8 cellular contexts compared by ENCODE assay signal in genomic region chr2:84302513-84303412, GRCh38.
DNase-seq lines count a peak whose midpoint lies in the region; ATAC-seq, FAIRE-seq and TF ChIP-seq lines count a peak whose summit lies in the region.

No MANE protein-coding gene starts in this region.

- H3K18ac ChIP-seq in trophoblast cell (ENCODE audit: low read length) = no peak overlapping the region

- no peak overlapping the region for H2BK12ac ChIP-seq in trophoblast cell (ENCODE audit: low read length)

- no peak overlapping the region for H3K14ac ChIP-seq in trophoblast cell (ENCODE audit: low read length)

- H3K79me1 ChIP-seq in trophoblast cell (ENCODE audit: low read length) = no peaks in the 10 kb centered on the region

- no peak overlapping the region for H4K12ac ChIP-seq in trophoblast cell (ENCODE audit: low read depth, low read length)

- no peak overlapping the region for H3K4me2 ChIP-seq in DOHH2 (ENCODE audit: low read length)
- no peak overlapping the region for H3K4me2 ChIP-seq in trophoblast cell (ENCODE audit: low read length)

- no peak overlapping the region for H3K9ac ChIP-seq in trophoblast cell (ENCODE audit: low read length)

- no peak overlapping the region for H4K91ac ChIP-seq in trophoblast cell (ENCODE audit: low read depth, low read length)

- no peak overlapping the region for H2AFZ ChIP-seq in trophoblast cell (ENCODE audit: insufficient read depth, low read length, poor library complexity)

- no peaks in the 10 kb centered on the region for H3K9me2 ChIP-seq in DOHH2 (replicated peaks; ENCODE audit: control insufficient read depth, low read length)

- FAIRE-seq in frontal cortex (lab: Jason Lieb, UNC) = peak; percentile 13

- intact Hi-C loops in posterior vena cava (cut with DNase I) = no loop called here

- H3K27me3 ChIP-seq in DOHH2 (ENCODE audit: control insufficient read depth, low read length) = no peaks in the 10 kb centered on the region
- no peaks in the 10 kb centered on the region for H3K27me3 ChIP-seq in trophoblast cell (ENCODE audit: insufficient read depth, low read length)

- H3K36me3 ChIP-seq in DOHH2 (ENCODE audit: control insufficient read depth, low read length) = no peaks in the 10 kb centered on the region
- H3K36me3 ChIP-seq in trophoblast cell (ENCODE audit: control insufficient read depth in 1 of 2, insufficient read depth in 2 of 2, low read length in 2 of 2) = no peaks in the 10 kb centered on the region

- H3K9me3 ChIP-seq in DOHH2 (ENCODE audit: control insufficient read depth, insufficient read depth, low read length) (no peaks in the 10 kb centered on the region), trophoblast cell (ENCODE audit: insufficient read depth, low read depth, low read length) (peaks cover 2% of the 10 kb centered on the region)

- peak; percentile 59 for DNase-seq in NCI-H460 (ENCODE audit: extremely low read depth, low read depth)
- DNase-seq in activated T-cell treated with anti-CD3 and anti-CD28 coated beads for 4 hours = peak; percentile 3
- DNase-seq in frontal cortex (ENCODE audit: low spot score in 2 of 2) = peak in 1 of 2 donors; percentile 57
- peak; percentile 32 to 73 for DNase-seq in trophoblast cell
- no peak for DNase-seq in posterior vena cava (ENCODE audit: low spot score)

- H2BK5ac ChIP-seq in trophoblast cell (ENCODE audit: low read depth, low read length, poor library complexity) = no peak overlapping the region

- no peak overlapping the region for H2AK5ac ChIP-seq in trophoblast cell (ENCODE audit: low read length)

- H3K79me2 ChIP-seq in DOHH2 (ENCODE audit: control insufficient read depth, low read length) (no peaks in the 10 kb centered on the region), trophoblast cell (ENCODE audit: control insufficient read depth, insufficient read depth, low read length, poor library complexity) (no peaks in the 10 kb centered on the region)

- H2BK120ac ChIP-seq in trophoblast cell (ENCODE audit: insufficient read depth, low read length, poor library complexity) = no peak overlapping the region

- no peak overlapping the region for H3K4ac ChIP-seq in trophoblast cell (ENCODE audit: low read depth, low read length)

- H3K4me1 ChIP-seq in DOHH2 (ENCODE audit: control insufficient read depth, low read length) (no peaks in the 10 kb centered on the region), trophoblast cell (ENCODE audit: control insufficient read depth in 1 of 2, insufficient read depth in 2 of 2, low read length in 2 of 2) (no peaks in the 10 kb centered on the region)

- H3K4me3 ChIP-seq in DOHH2 (ENCODE audit: low read length) (no peak overlapping the region), trophoblast cell (ENCODE audit: low read depth, low read length) (no peak overlapping the region)

- no peaks in the 10 kb centered on the region for H4K20me1 ChIP-seq in DOHH2 (ENCODE audit: control insufficient read depth, insufficient read depth, low read depth, low read length)

- TF ChIP-seq CTCF in DOHH2 (IDR thresholded peaks at IDR 0.05; ENCODE audit: low read depth, low read length, poor library complexity, severe bottlenecking) = peak; percentile 89

- no CpG with 5 or more reads among the region's 3 CpGs for WGBS in trophoblast cell (ENCODE audit: extremely low coverage, insufficient coverage, insufficient read length)

- no peaks in the 10 kb centered on the region for H3F3A ChIP-seq in DOHH2 (ENCODE audit: control insufficient read depth, insufficient read depth)

- H3K27ac ChIP-seq in DOHH2 (ENCODE audit: low read depth, low read length) (no peak overlapping the region), trophoblast cell (ENCODE audit: low read depth, low read length) (no peak overlapping the region)

- no peak overlapping the region for H3K23ac ChIP-seq in trophoblast cell (ENCODE audit: low read length)

- no peak overlapping the region for H4K8ac ChIP-seq in trophoblast cell (ENCODE audit: low read depth, low read length)

- ATAC-seq in GM19351 (IDR thresholded peaks at IDR 0.05; ENCODE audit: unreplicated experiment) (peak; percentile 99), HG03159 (IDR thresholded peaks at IDR 0.05; ENCODE audit: unreplicated experiment) (peak; percentile 96)
